11 cellular contexts compared by ENCODE assay signal in the genomic region with DNA sequence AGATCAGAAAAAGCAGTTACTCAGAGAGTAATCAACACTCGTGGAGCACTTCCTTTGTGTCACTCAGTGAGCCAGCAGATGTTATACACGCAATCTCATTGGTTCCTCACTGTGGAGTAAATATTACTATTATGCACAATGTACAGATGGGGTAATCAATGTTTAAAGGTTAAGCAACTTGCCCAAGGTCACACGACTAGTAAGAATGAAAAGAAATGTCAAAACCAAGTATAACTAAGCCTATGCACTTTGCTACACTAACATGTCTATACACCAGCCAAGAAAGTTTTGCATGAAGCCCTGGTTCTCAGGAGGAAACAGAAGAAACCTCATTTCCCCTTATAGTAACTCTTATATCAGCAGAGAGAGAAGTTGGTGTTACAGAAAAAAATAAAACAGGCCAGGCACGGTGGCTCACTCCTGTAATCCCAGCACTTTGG. TPM values are rescaled to one million over a fixed set of nuclear protein-coding genes. Genes with fewer than 3 reads are reported as not detected.
DNase-seq lines count a peak whose midpoint lies in the region; ATAC-seq and TF ChIP-seq lines count a peak whose summit lies in the region.
"Had no signal": no experiment of that assay in that cellular context is flagged by ENCODE, and none has a peak within 500 bp of the region (broad histone marks: within the 10 kb centered on the region; RNA-seq: fewer than 3 reads in every experiment).

No MANE protein-coding gene starts in this region.

- intact Hi-C loops in dendritic cell treated with granulocyte-macrophage colony-stimulating factor and Interleukin-4, amounts not matched to agents 40 ng/mL and 50 ng/mL, for 4 days (cut with micrococcal nuclease): loop anchor here (10.0 kb wide), 1 partner anchor 405 kb away; a partner anchor contains a TSS
- intact Hi-C loops in PC-3 (cut with micrococcal nuclease): loop anchor here (5.0 to 10.0 kb wide), 4 partner anchors 107 to 815 kb away; a partner anchor contains a TSS

- H3K9me3 Mint-ChIP-seq in dendritic cell treated with granulocyte-macrophage colony-stimulating factor and Interleukin-4, amounts not matched to agents 40 ng/mL and 50 ng/mL, for 4 days: no peaks in the 10 kb centered on the region
- no peaks in the 10 kb centered on the region for H3K9me3 Mint-ChIP-seq in endothelial cell (ENCODE audit: unreplicated experiment)

- no peak overlapping the region for H2AFZ ChIP-seq in PC-3 (ENCODE audit: low read length)

- H3K27me3 Mint-ChIP-seq in dendritic cell treated with granulocyte-macrophage colony-stimulating factor and Interleukin-4, amounts not matched to agents 40 ng/mL and 50 ng/mL, for 4 days: no peaks in the 10 kb centered on the region
- peaks cover 5% of the 10 kb centered on the region for H3K27me3 Mint-ChIP-seq in endothelial cell (ENCODE audit: unreplicated experiment)

- no peak overlapping the region for H3K4me3 Mint-ChIP-seq in dendritic cell treated with granulocyte-macrophage colony-stimulating factor and Interleukin-4, amounts not matched to agents 40 ng/mL and 50 ng/mL, for 4 days
- H3K4me3 Mint-ChIP-seq in endothelial cell (ENCODE audit: unreplicated experiment): no peak overlapping the region

- peaks cover 65% of the 10 kb centered on the region for H3K4me1 Mint-ChIP-seq in dendritic cell treated with granulocyte-macrophage colony-stimulating factor and Interleukin-4, amounts not matched to agents 40 ng/mL and 50 ng/mL, for 4 days (ENCODE audit: low read depth)
- H3K4me1 Mint-ChIP-seq in endothelial cell (ENCODE audit: unreplicated experiment): peaks cover 23% of the 10 kb centered on the region

- no peak overlapping the region for H3K4me3 ChIP-seq in PC-3 (ENCODE audit: low read length)
- H3K4me3 ChIP-seq: cardiac muscle cell had no signal

- in situ Hi-C loops in KBM-7 (cut with MboI; ENCODE audit: low pct_unique_long_range_greater_than_20kb, low sequenced_read_pairs): no loop called here

- no peaks in the 10 kb centered on the region for H3K9me2 ChIP-seq in PC-3 (replicated peaks; ENCODE audit: low read length)

- CTCF ChIA-PET in PC-3 (lab: Charles Lee): no interaction called here

- H3F3A ChIP-seq in PC-3 (ENCODE audit: low read length, unreplicated experiment): peaks cover 4% of the 10 kb centered on the region

- H3K27ac Mint-ChIP-seq in dendritic cell treated with granulocyte-macrophage colony-stimulating factor and Interleukin-4, amounts not matched to agents 40 ng/mL and 50 ng/mL, for 4 days: peak overlapping the region; percentile 80
- no peak overlapping the region for H3K27ac Mint-ChIP-seq in endothelial cell (ENCODE audit: unreplicated experiment)

- POLR2A ChIA-PET in PC-3 (lab: Charles Lee; ENCODE audit: unreplicated experiment): no interaction called here

- H3K9ac ChIP-seq in PC-3 (ENCODE audit: low read length): no peak overlapping the region

- H3K27ac ChIP-seq in PC-3 (ENCODE audit: low read length): no peak overlapping the region
- H3K27ac ChIP-seq: cardiac muscle cell had no signal

- H3K4me2 ChIP-seq in PC-3 (ENCODE audit: low read length): no peak overlapping the region

- H3K36me3 Mint-ChIP-seq in dendritic cell treated with granulocyte-macrophage colony-stimulating factor and Interleukin-4, amounts not matched to agents 40 ng/mL and 50 ng/mL, for 4 days (ENCODE audit: low read depth): peaks cover 70% of the 10 kb centered on the region
- peaks cover 23% of the 10 kb centered on the region for H3K36me3 Mint-ChIP-seq in endothelial cell (ENCODE audit: low read depth, unreplicated experiment)

- no peak for TF ChIP-seq CTCF in GM10266 (IDR thresholded peaks at IDR 0.05; ENCODE audit: control insufficient read depth, insufficient read depth, low read depth, missing control alignments)
- no peak for TF ChIP-seq CTCF in PC-3 (conservative IDR thresholded peaks at IDR 0.05; ENCODE audit: low read depth, low read length)
- TF ChIP-seq CTCF in endothelial cell (IDR thresholded peaks at IDR 0.05; ENCODE audit: unreplicated experiment): no peak

- no peaks in the 10 kb centered on the region for H4K20me1 ChIP-seq in PC-3 (ENCODE audit: low read length)

- no TSS peak for BruUV-seq in PC-3 (replicated peaks; lab: Mats Ljungman, UMichigan)

- no peaks in the 10 kb centered on the region for H3K9me3 ChIP-seq in PC-3 (ENCODE audit: low read length)

- DNase-seq in GM10266 (ENCODE audit: extremely low spot score) (peak; percentile 37), KBM-7 (peak; percentile 79), NCI-H1436 treated with DMSO at 0.1 percent for 48 hours (lab: John Stamatoyannopoulos, UW) (no peak), DMS53 (lab: John Stamatoyannopoulos, UW) (no peak), PC-3 (no peak), endothelial cell (ENCODE audit: low spot score) (no peak)
- DNase-seq: IMR-90, kidney had no signal

- peak; percentile 40 for ATAC-seq in GM21619 (IDR thresholded peaks at IDR 0.05; ENCODE audit: unreplicated experiment)
- ATAC-seq in PC-3: no peak

- H3K4me1 ChIP-seq in PC-3 (ENCODE audit: insufficient read depth, low read length): peaks cover 37% of the 10 kb centered on the region

- peaks cover 14% of the 10 kb centered on the region; the same call in 1 of the 2 replicates for H3K36me3 ChIP-seq in PC-3 (ENCODE audit: low read depth, low read length)

- H3K27me3 ChIP-seq in PC-3 (ENCODE audit: low read length): no peaks in the 10 kb centered on the region
- H3K27me3 ChIP-seq: cardiac muscle cell had no signal

- peaks cover 44% of the 10 kb centered on the region for H3K79me2 ChIP-seq in PC-3 (ENCODE audit: low read length)

RNA-seq across cellular contexts. Expression of a gene that starts 5.4 kb away (rescaled TPM):
- total RNA-seq in PC-3 (2014; rRNA removed) (35.3 and 66.3 TPM in 2 replicates), endothelial cell (ENCODE audit: unreplicated experiment) (14.9 TPM)

Comparison
In these comparisons a context has a peak if more than half of its experiments do, and no peak if none do; other contexts are left out.
1. DNase-seq: peak in GM10266 (single experiment) and KBM-7 (single experiment); none in NCI-H1436 treated with DMSO at 0.1 percent for 48 hours (single experiment), DMS53 (single experiment), PC-3 (single experiment) and endothelial cell (single experiment).